In genomic region chr17:44352922-44353655, GRCh38 we compare ENCODE assay signal across 12 cellular contexts. TPM values are rescaled to one million over a fixed set of nuclear protein-coding genes. Genes with fewer than 3 reads are reported as not detected.
A peak's percentile ranks its signal among the peaks of the same experiment; 100 is the strongest.
DNase-seq lines count a peak whose midpoint lies in the region; FAIRE-seq and TF ChIP-seq lines count a peak whose summit lies in the region.
"Had no signal": no experiment of that assay in that cellular context is flagged by ENCODE, and none has a peak within 500 bp of the region (broad histone marks: within the 10 kb centered on the region; RNA-seq: fewer than 3 reads in every experiment).

No MANE protein-coding gene starts in this region.

- no peaks in the 10 kb centered on the region for H3K9me3 ChIP-seq in cardiac muscle cell (ENCODE audit: low read depth)
- no peaks in the 10 kb centered on the region for H3K9me3 ChIP-seq in astrocyte (ENCODE audit: insufficient read depth, low read depth, low read length)
- no peaks in the 10 kb centered on the region for H3K9me3 ChIP-seq in mononuclear cell (ENCODE audit: low read depth, low read length)
- H3K9me3 ChIP-seq in uterus: no peaks in the 10 kb centered on the region

- peaks cover 5% of the 10 kb centered on the region for H3K27me3 Mint-ChIP-seq in astrocyte (ENCODE audit: low read depth, unreplicated experiment)

- peaks cover 54% of the 10 kb centered on the region for H4K20me1 ChIP-seq in astrocyte (ENCODE audit: insufficient read depth, low read length)

- no peak for FAIRE-seq in astrocyte (lab: Jason Lieb, UNC)
- FAIRE-seq: urothelium cell line had no signal

- no peaks in the 10 kb centered on the region for H3K4me1 ChIP-seq in cardiac muscle cell (ENCODE audit: low read depth)
- no peaks in the 10 kb centered on the region for H3K4me1 ChIP-seq in astrocyte (ENCODE audit: insufficient read depth, low read length)
- H3K4me1 ChIP-seq in mononuclear cell (ENCODE audit: insufficient read depth, low read length): peaks cover 32% of the 10 kb centered on the region
- H3K4me1 ChIP-seq in uterus: no peaks in the 10 kb centered on the region

- TF ChIP-seq CTCF in cardiac muscle cell (IDR thresholded peaks at IDR 0.05; ENCODE audit: low read depth, low read length) (no peak), astrocyte (IDR thresholded peaks at IDR 0.05; ENCODE audit: insufficient read depth, low read depth, low read length) (no peak), uterus (IDR thresholded peaks at IDR 0.05) (no peak)

- no peak for TF ChIP-seq POLR2A in uterus (IDR thresholded peaks at IDR 0.05)

- H3K27me3 ChIP-seq in cardiac muscle cell (no peaks in the 10 kb centered on the region), astrocyte (ENCODE audit: insufficient read depth, low read length) (no peaks in the 10 kb centered on the region), mononuclear cell (ENCODE audit: insufficient read depth, low read length) (no peaks in the 10 kb centered on the region), uterus (no peaks in the 10 kb centered on the region)

- DNase-seq in cardiac muscle cell (ENCODE audit: low read depth in 1 of 2, low spot score in 1 of 2): no peak
- DNase-seq in cardiac septum (ENCODE audit: low spot score): no peak
- no peak for DNase-seq in astrocyte (ENCODE audit: low read depth)
- DNase-seq in uterus: no peak
- no peak for DNase-seq in KG1 (lab: John Stamatoyannopoulos, UW)
- DNase-seq in T-helper 9 cell: no peak
- no peak for DNase-seq in stimulated activated CD4-positive, alpha-beta T cell treated with anti-CD3 and anti-CD28 coated beads, Interleukin-4, amount 100 ng/mL, for 4 hours
- DNase-seq: activated CD4-positive, CD25-positive, alpha-beta regulatory T cell; cerebellar nuclear complex; COR-L47 had no signal

- H3K9ac ChIP-seq in astrocyte (ENCODE audit: low read length): no peak overlapping the region

- no peaks in the 10 kb centered on the region for H3K9me3 Mint-ChIP-seq in astrocyte (ENCODE audit: unreplicated experiment)

- no peaks in the 10 kb centered on the region for H3K4me1 Mint-ChIP-seq in astrocyte (ENCODE audit: low read depth, unreplicated experiment)

- no peak overlapping the region for H2AFZ ChIP-seq in astrocyte (ENCODE audit: low read depth, low read length)

- H3K4me3 Mint-ChIP-seq in astrocyte (ENCODE audit: unreplicated experiment): peak overlapping the region; percentile 67

- H3K27ac ChIP-seq in cardiac muscle cell: no peak overlapping the region
- H3K27ac ChIP-seq in astrocyte (ENCODE audit: low read depth, low read length): no peak overlapping the region
- peak overlapping the region; percentile 60 to 77 for H3K27ac ChIP-seq in uterus

- H3K27ac Mint-ChIP-seq in astrocyte (ENCODE audit: unreplicated experiment): peak overlapping the region; percentile 62

- peaks cover 17% of the 10 kb centered on the region for H3K36me3 Mint-ChIP-seq in astrocyte (ENCODE audit: low read depth, unreplicated experiment)

- peak overlapping the region; percentile 21 for H3K4me3 ChIP-seq in cardiac muscle cell
- H3K4me3 ChIP-seq in astrocyte (ENCODE audit: insufficient read depth, low read depth, low read length): no peak overlapping the region
- peak overlapping the region; percentile 22 for H3K4me3 ChIP-seq in mononuclear cell (ENCODE audit: low read length)
- H3K4me3 ChIP-seq in uterus: peak overlapping the region in 1 of 2 donors; percentile 45

- peak overlapping the region; percentile 66 for H3K4me2 ChIP-seq in astrocyte (ENCODE audit: low read length)

- H3K79me2 ChIP-seq in astrocyte (ENCODE audit: insufficient read depth, low read length): no peaks in the 10 kb centered on the region

- H3K36me3 ChIP-seq in cardiac muscle cell (no peaks in the 10 kb centered on the region), astrocyte (ENCODE audit: insufficient read depth, low read length) (no peaks in the 10 kb centered on the region), uterus (no peaks in the 10 kb centered on the region)

- intact Hi-C loops in cardiac septum (cut with DNase I) (no loop called here), uterus (cut with DNase I; ENCODE audit: low total_unique reads) (no loop called here)

RNA-seq across cellular contexts. Expression of gene GRN, which starts 8.0 kb away (rescaled TPM):
- total RNA-seq in cardiac muscle cell (274 and 275 TPM in 2 replicates), cardiac septum (130 TPM), astrocyte (327 and 338 TPM in 2 replicates), mononuclear cell (294 TPM), uterus (100 to 1,000 TPM; 101 to 178 (median 120) TPM)
- polyA plus RNA-seq in cardiac muscle cell: 353 and 377 TPM in 2 replicates

RNA-seq across cellular contexts. Expression of gene FAM171A2, which starts 10.6 kb away (rescaled TPM):
- total RNA-seq in cardiac muscle cell: 45.1 and 49.5 TPM in 2 replicates
- 38.6 and 43.2 TPM in 2 replicates for polyA plus RNA-seq in cardiac muscle cell
- 0.62 TPM for total RNA-seq in cardiac septum
- 18.2 and 22.8 TPM in 2 replicates for total RNA-seq in astrocyte
- 0.10 TPM for total RNA-seq in mononuclear cell
- 10 to 100 TPM in 3 of 4 donors, under 1 TPM in 1; 0.77 to 32.1 (median 14.2) TPM for total RNA-seq in uterus

RNA-seq across cellular contexts. Expression of gene SLC25A39, which starts 28.5 kb away (rescaled TPM):
- 228 and 243 TPM in 2 replicates for total RNA-seq in cardiac muscle cell
- 252 and 284 TPM in 2 replicates for polyA plus RNA-seq in cardiac muscle cell
- 53.4 TPM for total RNA-seq in cardiac septum
- 80.6 and 80.9 TPM in 2 replicates for total RNA-seq in astrocyte
- 36.0 TPM for total RNA-seq in mononuclear cell
- total RNA-seq in uterus: 10 to 100 TPM; 41.9 to 77.6 (median 50.7) TPM

RNA-seq across cellular contexts. Expression of gene ITGA2B, which starts 36.4 kb away (rescaled TPM):
- total RNA-seq in cardiac muscle cell: 2.0 and 11.0 TPM in 2 replicates
- 0.56 and 6.7 TPM in 2 replicates for polyA plus RNA-seq in cardiac muscle cell
- 1.7 TPM for total RNA-seq in cardiac septum
- total RNA-seq in astrocyte: 0.31 and 0.68 TPM in 2 replicates
- total RNA-seq in mononuclear cell: 54.5 TPM
- total RNA-seq in uterus: 1 to 10 TPM in 2 of 4 donors, not detected in 2; 7.4 to 7.7 TPM

RNA-seq across cellular contexts. Expression of gene RUNDC3A, which starts 44.7 kb away (rescaled TPM):
- total RNA-seq in cardiac muscle cell (2.3 and 5.8 TPM in 2 replicates), cardiac septum (0.97 TPM), astrocyte (2.0 and 3.4 TPM in 2 replicates), mononuclear cell (0.10 TPM), uterus (under 1 TPM in 1 of 4 donors, not detected in 3; 0.69 TPM)
- polyA plus RNA-seq in cardiac muscle cell: 0.99 and 1.9 TPM in 2 replicates

Comparison
In these comparisons a context has a peak if more than half of its experiments do, and no peak if none do; other contexts are left out.
1. H3K27ac ChIP-seq: peak in uterus (2 of 2); none in cardiac muscle cell (single experiment) and astrocyte (single experiment).